ENCODE assay signal across 8 cellular contexts in the genomic region with DNA sequence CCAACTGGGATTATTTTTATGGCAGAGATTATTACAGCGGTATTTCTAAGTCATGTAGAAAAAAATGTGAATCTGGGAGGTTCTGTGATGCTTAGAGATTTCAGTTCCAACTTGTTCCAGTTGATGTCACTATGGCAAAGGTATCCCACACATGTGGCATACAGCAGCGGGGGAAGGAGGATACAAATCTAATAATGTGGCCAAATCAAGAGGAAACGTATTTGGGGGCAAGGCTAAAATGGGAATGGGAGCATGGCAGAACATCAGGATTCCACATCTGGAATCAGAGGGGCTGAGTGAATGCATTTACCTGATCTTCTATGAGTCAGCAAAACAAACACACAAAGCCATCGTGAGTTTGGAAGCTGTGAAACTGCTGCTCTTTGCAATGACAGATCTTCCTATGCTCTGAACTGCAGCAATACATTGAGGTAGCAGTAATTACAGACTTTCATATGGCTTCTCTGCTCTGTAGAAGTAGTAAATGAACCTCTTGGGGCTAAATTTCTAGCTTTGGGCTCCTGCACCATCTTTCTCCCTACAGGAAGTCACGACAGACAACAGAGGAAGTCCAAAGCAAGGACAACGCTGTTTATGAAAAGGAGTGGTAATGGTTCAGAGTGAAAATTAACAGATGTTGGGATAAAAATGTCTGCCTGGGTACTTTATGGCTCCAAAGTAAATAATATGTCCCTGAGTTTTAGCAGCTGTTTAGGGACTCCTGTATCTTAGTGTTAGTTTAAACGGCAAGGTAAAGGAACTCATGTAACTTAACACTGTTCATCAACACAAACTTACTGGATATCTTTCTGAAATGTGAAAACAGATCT. TPM values are rescaled to one million over a fixed set of nuclear protein-coding genes. Genes with fewer than 3 reads are reported as not detected.
DNase-seq lines count a peak whose midpoint lies in the region; FAIRE-seq and TF ChIP-seq lines count a peak whose summit lies in the region.

No MANE protein-coding gene starts in this region.

- TF ChIP-seq POLR2A in H54 (IDR thresholded peaks at IDR 0.05; ENCODE audit: low read depth, low read length): no peak

- peaks cover 15% of the 10 kb centered on the region for H3K27me3 Mint-ChIP-seq in activated CD4-positive, alpha-beta T cell treated with anti-CD3 and anti-CD28 coated beads, Interleukin-2, amount 10 ng/mL, durations not matched to agents 7 days and 5 days
- peaks cover 13% of the 10 kb centered on the region for H3K27me3 Mint-ChIP-seq in nephron progenitor cell (ENCODE audit: low read depth, poor library complexity)

- DNase-seq in activated CD4-positive, alpha-beta T cell treated with anti-CD3 and anti-CD28 coated beads, Interleukin-2, amount 10 ng/mL, durations not matched to agents 7 days and 5 days: no peak
- no peak for DNase-seq in activated CD4-positive, alpha-beta T cell treated with anti-CD3 and anti-CD28 coated beads, Interleukin-2, amount 50 U/mL, for 4 hours
- DNase-seq in H54 (ENCODE audit: insufficient read length, low spot score) (peak; percentile 15), NCI-H1092 treated with DMSO at 0.1 percent for 48 hours (lab: John Stamatoyannopoulos, UW) (peak; percentile 69), UCSD-AML1 (lab: John Stamatoyannopoulos, UW; ENCODE audit: unreplicated experiment) (peak; percentile 13), fibroblast of gingiva (ENCODE audit: low read depth) (peak; percentile 31), nephron progenitor cell (no peak), mesenteric fat pad (ENCODE audit: low spot score) (no peak)

- POLR2A ChIA-PET in activated CD4-positive, alpha-beta T cell treated with anti-CD3 and anti-CD28 coated beads, Interleukin-2, amount 10 ng/mL, durations not matched to agents 7 days and 5 days (lab: Charles Lee): no interaction called here

- peaks cover 10% of the 10 kb centered on the region for H3K4me1 Mint-ChIP-seq in activated CD4-positive, alpha-beta T cell treated with anti-CD3 and anti-CD28 coated beads, Interleukin-2, amount 10 ng/mL, durations not matched to agents 7 days and 5 days
- peaks cover 11% of the 10 kb centered on the region for H3K4me1 Mint-ChIP-seq in nephron progenitor cell

- peaks cover 4% of the 10 kb centered on the region for H3K9me3 Mint-ChIP-seq in activated CD4-positive, alpha-beta T cell treated with anti-CD3 and anti-CD28 coated beads, Interleukin-2, amount 10 ng/mL, durations not matched to agents 7 days and 5 days
- H3K9me3 Mint-ChIP-seq in nephron progenitor cell: no peaks in the 10 kb centered on the region

- H3K27ac Mint-ChIP-seq in activated CD4-positive, alpha-beta T cell treated with anti-CD3 and anti-CD28 coated beads, Interleukin-2, amount 10 ng/mL, durations not matched to agents 7 days and 5 days: peak overlapping the region; percentile 54
- peak overlapping the region; percentile 20 for H3K27ac Mint-ChIP-seq in nephron progenitor cell

- H3K4me3 Mint-ChIP-seq in activated CD4-positive, alpha-beta T cell treated with anti-CD3 and anti-CD28 coated beads, Interleukin-2, amount 10 ng/mL, durations not matched to agents 7 days and 5 days: peak overlapping the region; percentile 49
- H3K4me3 Mint-ChIP-seq in nephron progenitor cell: peak overlapping the region; percentile 6

- FAIRE-seq in H54 (lab: Jason Lieb, UNC): peak; percentile 70

- CTCF ChIA-PET in activated CD4-positive, alpha-beta T cell treated with anti-CD3 and anti-CD28 coated beads, Interleukin-2, amount 10 ng/mL, durations not matched to agents 7 days and 5 days (lab: Charles Lee): interaction anchor here (1.0 to 2.3 kb wide), 2 partner anchors 11 to 42 kb away, joined by 3 to 10 read pairs; no protein-coding TSS in a partner anchor

- peak; percentile 25 for TF ChIP-seq CTCF in nephron progenitor cell (IDR thresholded peaks at IDR 0.05)

- no peaks in the 10 kb centered on the region for H3K36me3 Mint-ChIP-seq in activated CD4-positive, alpha-beta T cell treated with anti-CD3 and anti-CD28 coated beads, Interleukin-2, amount 10 ng/mL, durations not matched to agents 7 days and 5 days (ENCODE audit: low read depth)
- H3K36me3 Mint-ChIP-seq in nephron progenitor cell (ENCODE audit: low read depth): no peaks in the 10 kb centered on the region

RNA-seq across cellular contexts. Expression of gene GABPA, which starts 55.6 kb away (rescaled TPM):
- total RNA-seq in activated CD4-positive, alpha-beta T cell treated with anti-CD3 and anti-CD28 coated beads, Interleukin-2, amount 10 ng/mL, durations not matched to agents 7 days and 5 days: 10 to 100 TPM; 26.9 TPM
- 23.6 TPM for total RNA-seq in mesenteric fat pad

RNA-seq across cellular contexts. Expression of gene ATP5PF, which starts 55.6 kb away (rescaled TPM):
- 100 to 1,000 TPM; 134 to 143 TPM for total RNA-seq in activated CD4-positive, alpha-beta T cell treated with anti-CD3 and anti-CD28 coated beads, Interleukin-2, amount 10 ng/mL, durations not matched to agents 7 days and 5 days
- total RNA-seq in mesenteric fat pad: 164 TPM

Comparison
In these comparisons a context has a peak if more than half of its experiments do, and no peak if none do; other contexts are left out.
1. DNase-seq: peak in H54 (single experiment), NCI-H1092 treated with DMSO at 0.1 percent for 48 hours (single experiment), UCSD-AML1 (single experiment) and fibroblast of gingiva (single experiment); none in activated CD4-positive, alpha-beta T cell treated with anti-CD3 and anti-CD28 coated beads, Interleukin-2, amount 10 ng/mL, durations not matched to agents 7 days and 5 days (single experiment), activated CD4-positive, alpha-beta T cell treated with anti-CD3 and anti-CD28 coated beads, Interleukin-2, amount 50 U/mL, for 4 hours (0 of 2), nephron progenitor cell (single experiment) and mesenteric fat pad (single experiment).